29 cellular contexts compared by ENCODE assay signal in the genomic region with DNA sequence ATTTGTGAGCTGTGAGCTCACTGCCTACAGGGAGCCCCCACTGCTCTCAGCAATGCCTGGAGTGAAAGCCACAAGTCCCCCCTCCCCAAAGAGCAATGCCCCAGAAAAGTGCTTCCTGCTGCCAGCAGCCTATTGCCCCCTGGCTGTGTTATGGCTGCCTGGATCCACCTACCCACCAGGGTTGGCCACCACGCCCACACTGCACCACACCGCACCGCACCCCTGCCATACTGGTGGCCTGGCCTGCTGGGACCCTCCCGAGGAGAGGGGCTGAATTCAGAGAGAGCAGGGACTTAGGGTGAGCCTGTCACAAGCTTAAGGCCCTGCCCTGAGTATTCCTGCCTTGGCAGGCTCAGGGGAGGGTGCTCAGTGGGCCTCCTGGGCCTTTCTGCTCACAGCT. TPM values are rescaled to one million over a fixed set of nuclear protein-coding genes. Genes with fewer than 3 reads are reported as not detected.
"Had no signal": no experiment of that assay in that cellular context is flagged by ENCODE, and none has a peak within 500 bp of the region (broad histone marks: within the 10 kb centered on the region; RNA-seq: fewer than 3 reads in every experiment).

No MANE protein-coding gene starts in this region.

- H3K4me1 ChIP-seq: foreskin keratinocyte, upper lobe of right lung had no signal

- H3K4me3 Mint-ChIP-seq: immature natural killer cell; natural killer cell; stimulated activated memory B cell treated with anti-CD40 and anti-IgM and Interleukin-4, amounts not matched to agents 10 μg/mL and 1 μg/mL and 100 μg/mL, for 72 hours had no signal

- H3K27ac Mint-ChIP-seq: immature natural killer cell; natural killer cell; progenitor cell of endocrine pancreas; stimulated activated memory B cell treated with anti-CD40 and anti-IgM and Interleukin-4, amounts not matched to agents 10 μg/mL and 1 μg/mL and 100 μg/mL, for 72 hours had no signal

- H3K9me3 Mint-ChIP-seq: immature natural killer cell; natural killer cell; stimulated activated memory B cell treated with anti-CD40 and anti-IgM and Interleukin-4, amounts not matched to agents 10 μg/mL and 1 μg/mL and 100 μg/mL, for 72 hours had no signal

- H3K27ac ChIP-seq: dorsolateral prefrontal cortex, esophagus muscularis mucosa, foreskin keratinocyte, lower lobe of right lung, right lobe of liver, thoracic aorta, tibial nerve, upper lobe of right lung, uterus had no signal

- H3K27me3 ChIP-seq: right lobe of liver, uterus had no signal

- H3K36me3 ChIP-seq: esophagus muscularis mucosa, lower lobe of right lung, right lobe of liver, thoracic aorta, tibial nerve, upper lobe of right lung, uterus had no signal

- H3K9me3 ChIP-seq: esophagus muscularis mucosa, lower lobe of right lung, right lobe of liver, thoracic aorta, tibial nerve, upper lobe of right lung, uterus had no signal

- H3K4me3 ChIP-seq: dorsolateral prefrontal cortex, esophagus muscularis mucosa, lower lobe of right lung, right lobe of liver, thoracic aorta, tibial nerve, upper lobe of right lung, uterus had no signal

- ATAC-seq: foreskin keratinocyte; left ventricle myocardium superior; lower lobe of right lung; natural killer cell; right lobe of liver; stimulated activated memory B cell treated with anti-CD40 and anti-IgM and Interleukin-4, amounts not matched to agents 10 μg/mL and 1 μg/mL and 100 μg/mL, for 72 hours; stimulated activated naive CD8-positive, alpha-beta T cell treated with anti-CD3 and anti-CD28 coated beads, Interleukin-15, Interleukin-2, amounts not matched to agents 100 U/mL and 50 U/mL, for 24 hours; upper lobe of right lung had no signal

- H3K36me3 Mint-ChIP-seq: immature natural killer cell; natural killer cell; stimulated activated memory B cell treated with anti-CD40 and anti-IgM and Interleukin-4, amounts not matched to agents 10 μg/mL and 1 μg/mL and 100 μg/mL, for 72 hours had no signal

- DNase-seq: caudate nucleus; cerebellar nuclear complex; dorsolateral prefrontal cortex; effector CD8-positive, alpha-beta T cell; foreskin keratinocyte; hypothalamus; immature natural killer cell; islet precursor cell; left ventricle myocardium superior; lower lobe of right lung; natural killer cell; small intestine; stimulated activated CD4-positive, alpha-beta T cell treated with anti-CD3 and anti-CD28 coated beads, Interleukin-12 subunit alpha, Interleukin-12 subunit beta, amount 100 ng/mL, for 4 hours; stimulated activated CD4-positive, alpha-beta T cell treated with anti-CD3 and anti-CD28 coated beads, Interleukin-2, amount 100 ng/mL, for 24 hours; stimulated activated CD4-positive, alpha-beta T cell treated with anti-CD3 and anti-CD28 coated beads, Interleukin-4, amount 100 ng/mL, for 24 hours; stimulated activated naive CD8-positive, alpha-beta T cell treated with anti-CD3 and anti-CD28 coated beads, Interleukin-15, Interleukin-2, amounts not matched to agents 100 U/mL and 50 U/mL, for 24 hours; uterus had no signal

RNA-seq across cellular contexts. Expression of gene CFAP99, which starts 4.3 kb away (rescaled TPM):
- total RNA-seq: endothelial cell of umbilical vein, epithelial cell of proximal tubule, foreskin keratinocyte, left ventricle myocardium superior, natural killer cell, osteocyte, progenitor cell of endocrine pancreas, thoracic aorta, tibial nerve, upper lobe of right lung had no signal
- polyA plus RNA-seq: fibroblast of lung, foreskin keratinocyte, immature natural killer cell, neural cell had no signal
